ENCODE assay signal across 8 cellular contexts in the genomic region with DNA sequence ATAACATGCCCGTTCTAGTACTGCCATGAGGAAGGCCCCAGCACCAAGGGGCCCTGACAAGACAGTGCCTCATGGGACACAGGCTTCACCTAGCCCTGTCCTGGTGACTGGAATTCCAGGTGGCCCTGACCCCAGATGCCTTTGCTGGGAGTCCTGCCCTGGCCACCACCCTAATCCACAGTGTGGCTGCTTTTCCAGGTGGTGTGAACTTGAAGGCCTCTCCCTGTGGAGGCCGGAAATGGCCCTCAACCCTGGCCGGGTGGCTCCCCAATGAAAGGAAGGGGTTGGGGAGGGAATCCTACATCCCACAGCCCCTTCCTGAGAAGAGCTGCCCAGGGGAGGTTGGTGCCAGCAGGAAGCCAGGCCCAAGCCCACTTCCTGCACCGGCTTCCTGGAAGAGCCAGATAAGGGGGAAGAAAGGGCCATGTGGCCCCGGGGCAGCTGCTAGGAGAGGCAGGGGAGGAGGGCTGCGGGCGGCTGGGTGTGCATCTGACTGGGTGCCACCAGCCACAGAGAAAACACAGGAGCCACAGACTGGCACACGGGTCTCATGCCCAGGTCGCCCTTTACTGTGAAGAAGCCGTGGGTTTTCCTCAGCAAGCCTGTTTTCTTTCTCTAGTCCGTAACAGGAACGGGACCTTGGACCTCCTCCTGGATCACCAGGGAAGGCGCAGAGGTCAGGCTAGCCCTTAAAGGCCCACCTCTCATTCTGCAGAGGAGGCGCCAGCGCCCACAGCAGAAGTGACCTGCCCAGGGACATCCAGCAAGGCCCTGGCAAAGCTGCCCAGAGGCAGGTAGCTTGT. TPM values are rescaled to one million over a fixed set of nuclear protein-coding genes. Genes with fewer than 3 reads are reported as not detected.
DNase-seq lines count a peak whose midpoint lies in the region; ATAC-seq, FAIRE-seq and TF ChIP-seq lines count a peak whose summit lies in the region.

No MANE protein-coding gene starts in this region.

- intact Hi-C loops in activated CD4-positive, alpha-beta T cell treated with anti-CD3 and anti-CD28 coated beads, Interleukin-2, amount 10 ng/mL, durations not matched to agents 24 days and 14 days (cut with micrococcal nuclease): no loop called here
- intact Hi-C loops in endothelial cell of umbilical vein (cut with micrococcal nuclease) (loop anchor here (1.0 kb wide), 1 partner anchor 14 kb away; no protein-coding TSS in a partner anchor), gastrocnemius medialis (cut with DNase I; ENCODE audit: low total_unique reads) (no loop called here)

- POLR2A ChIA-PET in endothelial cell of umbilical vein (lab: Charles Lee): interaction anchor here (0.7 to 4.2 kb wide), 4 partner anchors 13 to 37 kb away, joined by 3 to 52 read pairs (median 4); a partner anchor contains a TSS

- H3K4me1 Mint-ChIP-seq in activated CD4-positive, alpha-beta T cell treated with anti-CD3 and anti-CD28 coated beads, Interleukin-2, amount 10 ng/mL, durations not matched to agents 24 days and 14 days: peaks cover 48% of the 10 kb centered on the region
- H3K4me1 Mint-ChIP-seq in chondrocyte (ENCODE audit: low read depth): peaks cover 14% of the 10 kb centered on the region

- H3K27ac Mint-ChIP-seq in activated CD4-positive, alpha-beta T cell treated with anti-CD3 and anti-CD28 coated beads, Interleukin-2, amount 10 ng/mL, durations not matched to agents 24 days and 14 days: peak overlapping the region; percentile 95
- H3K27ac Mint-ChIP-seq in chondrocyte (ENCODE audit: unreplicated experiment): no peak overlapping the region

- no peaks in the 10 kb centered on the region for H3K27me3 Mint-ChIP-seq in activated CD4-positive, alpha-beta T cell treated with anti-CD3 and anti-CD28 coated beads, Interleukin-2, amount 10 ng/mL, durations not matched to agents 24 days and 14 days
- H3K27me3 Mint-ChIP-seq in chondrocyte (ENCODE audit: low read depth): no peaks in the 10 kb centered on the region

- no peak overlapping the region for H3K4me3 ChIP-seq in endothelial cell of umbilical vein (replicated peaks in 1 of 3; ENCODE audit: insufficient read depth in 1 of 3, low read depth in 1 of 3, low read length in 3 of 3)
- H3K4me3 ChIP-seq in gastrocnemius medialis: no peak overlapping the region

- H3K36me3 ChIP-seq in endothelial cell of umbilical vein (ENCODE audit: control insufficient read depth in 2 of 2, extremely low read depth in 1 of 2, insufficient read depth in 2 of 2, low read length in 2 of 2): no peaks in the 10 kb centered on the region
- H3K36me3 ChIP-seq in gastrocnemius medialis: peaks cover 0 to 13% of the 10 kb centered on the region in 2 donors

- H3K4me1 ChIP-seq in endothelial cell of umbilical vein (ENCODE audit: control insufficient read depth, extremely low read depth, insufficient read depth, low read length) (peaks cover 49% of the 10 kb centered on the region), gastrocnemius medialis (peaks cover 27 to 33% of the 10 kb centered on the region in 2 donors)

- H3K9me1 ChIP-seq in endothelial cell of umbilical vein (replicated peaks; ENCODE audit: control insufficient read depth, extremely low read depth, insufficient read depth, low read length): no peaks in the 10 kb centered on the region

- H3K4me2 ChIP-seq in endothelial cell of umbilical vein (ENCODE audit: insufficient read depth, low read length): peak overlapping the region; percentile 39

- dilution Hi-C loops in endothelial cell of umbilical vein (cut with MboI; ENCODE audit: extremely low pct_ligation_motif_present, low sequenced_read_pairs): no loop called here

- no peaks in the 10 kb centered on the region for H3K9me3 Mint-ChIP-seq in activated CD4-positive, alpha-beta T cell treated with anti-CD3 and anti-CD28 coated beads, Interleukin-2, amount 10 ng/mL, durations not matched to agents 24 days and 14 days
- H3K9me3 Mint-ChIP-seq in chondrocyte (ENCODE audit: low read depth): no peaks in the 10 kb centered on the region

- ATAC-seq in gastrocnemius medialis (no peak), GM21515 (IDR thresholded peaks at IDR 0.05; ENCODE audit: unreplicated experiment) (no peak)

- DNase-seq in GM13976 (ENCODE audit: low spot score) (peak; percentile 17), endothelial cell of umbilical vein (ENCODE audit: low read depth, low spot score) (peak; percentile 71), gastrocnemius medialis (no peak), chondrocyte (ENCODE audit: low spot score) (no peak), SHP77 treated with DMSO at 0.1 percent for 48 hours (lab: John Stamatoyannopoulos, UW) (no peak), HPDE6-E6E7 (ENCODE audit: extremely low spot score) (no peak)
- peak; percentile 83 for DNase-seq in activated CD4-positive, alpha-beta T cell treated with anti-CD3 and anti-CD28 coated beads, Interleukin-2, amount 10 ng/mL, durations not matched to agents 24 days and 14 days

- TF ChIP-seq CTCF in GM13976 (IDR thresholded peaks at IDR 0.05; ENCODE audit: borderline replicate concordance, control extremely low read depth, extremely low read depth, insufficient read depth, missing control alignments) (no peak), endothelial cell of umbilical vein (IDR thresholded peaks at IDR 0.05; ENCODE audit: extremely low read depth in 1 of 2, insufficient read depth in 1 of 2, low read depth in 1 of 2, low read length in 2 of 2) (no peak), gastrocnemius medialis (IDR thresholded peaks at IDR 0.05 in 4 of 5, conservative IDR thresholded peaks at IDR 0.05 in 1 of 5) (no peak), chondrocyte (IDR thresholded peaks at IDR 0.05) (no peak)

- in situ Hi-C loops in GM13976 (cut with MboI; ENCODE audit: low sequenced_read_pairs, unreplicated experiment): no loop called here
- in situ Hi-C loops in gastrocnemius medialis (cut with MboI; ENCODE audit: low sequenced_read_pairs in 4 of 4): no loop called here

- peak; percentile 90 for FAIRE-seq in endothelial cell of umbilical vein (lab: Jason Lieb, UNC)

- H3K9me3 ChIP-seq in endothelial cell of umbilical vein (replicated peaks; ENCODE audit: control insufficient read depth, insufficient read depth, low read length) (no peaks in the 10 kb centered on the region), gastrocnemius medialis (no peaks in the 10 kb centered on the region)

- H4K20me1 ChIP-seq in endothelial cell of umbilical vein (replicated peaks; ENCODE audit: control insufficient read depth, extremely low read depth, insufficient read depth, low read length): no peaks in the 10 kb centered on the region

- TF ChIP-seq POLR2A in endothelial cell of umbilical vein (IDR thresholded peaks at IDR 0.05; ENCODE audit: low read depth, low read length): peak; percentile 50
- no peak for TF ChIP-seq POLR2A in gastrocnemius medialis (IDR thresholded peaks at IDR 0.05)

- BruUV-seq in endothelial cell of umbilical vein (replicated peaks; lab: Mats Ljungman, UMichigan): no TSS peak

- H3K36me3 Mint-ChIP-seq in activated CD4-positive, alpha-beta T cell treated with anti-CD3 and anti-CD28 coated beads, Interleukin-2, amount 10 ng/mL, durations not matched to agents 24 days and 14 days (ENCODE audit: low read depth): peaks cover 51% of the 10 kb centered on the region
- H3K36me3 Mint-ChIP-seq in chondrocyte (ENCODE audit: low read depth): no peaks in the 10 kb centered on the region

- peak overlapping the region; percentile 33 for H3K27ac ChIP-seq in endothelial cell of umbilical vein (ENCODE audit: insufficient read depth, low read depth, low read length)
- H3K27ac ChIP-seq in gastrocnemius medialis: peak overlapping the region; percentile 40 to 95 (median 69)

- H3K4me3 Mint-ChIP-seq in activated CD4-positive, alpha-beta T cell treated with anti-CD3 and anti-CD28 coated beads, Interleukin-2, amount 10 ng/mL, durations not matched to agents 24 days and 14 days: peak overlapping the region; percentile 71
- no peak overlapping the region for H3K4me3 Mint-ChIP-seq in chondrocyte (ENCODE audit: unreplicated experiment)

- peak overlapping the region; percentile 38 for H3K9ac ChIP-seq in endothelial cell of umbilical vein (replicated peaks; ENCODE audit: extremely low read depth, insufficient read depth, low read length)

- H3K27me3 ChIP-seq in endothelial cell of umbilical vein (ENCODE audit: control insufficient read depth in 2 of 2, insufficient read depth in 2 of 2, low read length in 2 of 2) (no peaks in the 10 kb centered on the region), gastrocnemius medialis (no peaks in the 10 kb centered on the region)

- no peak overlapping the region for H2AFZ ChIP-seq in endothelial cell of umbilical vein (ENCODE audit: low read depth, low read length)

- CTCF ChIA-PET in endothelial cell of umbilical vein (lab: Charles Lee): interaction anchor here (1.2 to 5.8 kb wide), 5 partner anchors 10 to 119 kb away, joined by 3 to 87 read pairs (median 5); a partner anchor contains a TSS

- H3K79me2 ChIP-seq in endothelial cell of umbilical vein (ENCODE audit: control insufficient read depth, insufficient read depth, low read length): peaks cover 30% of the 10 kb centered on the region

RNA-seq across cellular contexts. Expression of a gene that starts 4.7 kb away (rescaled TPM):
- total RNA-seq in activated CD4-positive, alpha-beta T cell treated with anti-CD3 and anti-CD28 coated beads, Interleukin-2, amount 10 ng/mL, durations not matched to agents 24 days and 14 days: 217 and 225 TPM in 2 replicates
- total RNA-seq in endothelial cell of umbilical vein: 103 and 118 TPM in 2 replicates
- 105 and 119 TPM in 2 replicates for polyA plus RNA-seq in endothelial cell of umbilical vein
- polyA plus RNA-seq in endothelial cell of umbilical vein (2011; cell fraction: cytosol; rRNA removed): 78.6 and 101 TPM in 2 replicates
- 33.1 and 38.8 TPM in 2 replicates for polyA plus RNA-seq in endothelial cell of umbilical vein (2011; cell fraction: nucleus; rRNA removed)
- 75.9 and 93.7 TPM in 2 replicates for polyA plus RNA-seq in endothelial cell of umbilical vein (2012)
- 32.9 and 37.8 TPM in 2 replicates for polyA minus RNA-seq in endothelial cell of umbilical vein
- 84.7 TPM for polyA minus RNA-seq in endothelial cell of umbilical vein (2011; cell fraction: cytosol; rRNA and poly(A)+ RNA removed)
- polyA minus RNA-seq in endothelial cell of umbilical vein (2011; cell fraction: nucleus; rRNA and poly(A)+ RNA removed): 5.8 and 7.3 TPM in 2 replicates
- 100 to 1,000 TPM; 122 to 294 (median 193) TPM for total RNA-seq in gastrocnemius medialis
- 68.1 to 84.8 TPM (median 73.0 TPM) in 3 replicates for total RNA-seq in chondrocyte

RNA-seq across cellular contexts. Expression of a gene that starts 22.2 kb away (rescaled TPM):
- total RNA-seq in activated CD4-positive, alpha-beta T cell treated with anti-CD3 and anti-CD28 coated beads, Interleukin-2, amount 10 ng/mL, durations not matched to agents 24 days and 14 days: 14.6 and 18.5 TPM in 2 replicates
- total RNA-seq in endothelial cell of umbilical vein: 27.2 and 30.5 TPM in 2 replicates
- polyA plus RNA-seq in endothelial cell of umbilical vein: 9.9 and 13.2 TPM in 2 replicates
- 9.3 and 10.7 TPM in 2 replicates for polyA plus RNA-seq in endothelial cell of umbilical vein (2011; cell fraction: cytosol; rRNA removed)
- 19.9 and 23.0 TPM in 2 replicates for polyA plus RNA-seq in endothelial cell of umbilical vein (2011; cell fraction: nucleus; rRNA removed)
- polyA plus RNA-seq in endothelial cell of umbilical vein (2012): 9.4 and 9.8 TPM in 2 replicates
- polyA minus RNA-seq in endothelial cell of umbilical vein: 37.1 and 47.2 TPM in 2 replicates
- 5.9 TPM for polyA minus RNA-seq in endothelial cell of umbilical vein (2011; cell fraction: cytosol; rRNA and poly(A)+ RNA removed)
- 8.6 TPM in 2 replicates for polyA minus RNA-seq in endothelial cell of umbilical vein (2011; cell fraction: nucleus; rRNA and poly(A)+ RNA removed)
- 10 to 100 TPM; 11.7 to 42.3 (median 23.6) TPM for total RNA-seq in gastrocnemius medialis
- 18.6 to 21.5 TPM (median 21.1 TPM) in 3 replicates for total RNA-seq in chondrocyte

RNA-seq across cellular contexts. Expression of a gene that starts 36.8 kb away (rescaled TPM):
- total RNA-seq in activated CD4-positive, alpha-beta T cell treated with anti-CD3 and anti-CD28 coated beads, Interleukin-2, amount 10 ng/mL, durations not matched to agents 24 days and 14 days: 382 and 413 TPM in 2 replicates
- total RNA-seq in endothelial cell of umbilical vein: 130 and 137 TPM in 2 replicates
- polyA plus RNA-seq in endothelial cell of umbilical vein: 91.4 and 134 TPM in 2 replicates
- polyA plus RNA-seq in endothelial cell of umbilical vein (2011; cell fraction: cytosol; rRNA removed): 58.3 and 136 TPM in 2 replicates
- polyA plus RNA-seq in endothelial cell of umbilical vein (2011; cell fraction: nucleus; rRNA removed): 50.7 and 62.6 TPM in 2 replicates
- polyA plus RNA-seq in endothelial cell of umbilical vein (2012): 30.6 and 63.7 TPM in 2 replicates
- polyA minus RNA-seq in endothelial cell of umbilical vein: 77.5 and 83.7 TPM in 2 replicates
- polyA minus RNA-seq in endothelial cell of umbilical vein (2011; cell fraction: cytosol; rRNA and poly(A)+ RNA removed): 217 TPM
- 49.7 and 109 TPM in 2 replicates for polyA minus RNA-seq in endothelial cell of umbilical vein (2011; cell fraction: nucleus; rRNA and poly(A)+ RNA removed)
- 100 to 1,000 TPM in 3 of 4 donors, 10 to 100 TPM in 1; 67.2 to 258 (median 221) TPM for total RNA-seq in gastrocnemius medialis
- total RNA-seq in chondrocyte: 129 to 181 TPM (median 176 TPM) in 3 replicates

RNA-seq across cellular contexts. Expression of a gene that starts 43.9 kb away (rescaled TPM):
- 2.3 and 3.0 TPM in 2 replicates for total RNA-seq in activated CD4-positive, alpha-beta T cell treated with anti-CD3 and anti-CD28 coated beads, Interleukin-2, amount 10 ng/mL, durations not matched to agents 24 days and 14 days
- total RNA-seq in endothelial cell of umbilical vein (2.2 and 3.0 TPM in 2 replicates), gastrocnemius medialis (under 1 TPM; 0.20 to 0.61 (median 0.39) TPM), chondrocyte (1.6 to 4.0 TPM (median 2.4 TPM) in 3 replicates)
- 1.5 and 2.1 TPM in 2 replicates for polyA plus RNA-seq in endothelial cell of umbilical vein
- polyA plus RNA-seq in endothelial cell of umbilical vein (2011; cell fraction: cytosol; rRNA removed): 0.31 and 0.68 TPM in 2 replicates
- 5.8 and 9.5 TPM in 2 replicates for polyA plus RNA-seq in endothelial cell of umbilical vein (2011; cell fraction: nucleus; rRNA removed)
- polyA plus RNA-seq in endothelial cell of umbilical vein (2012): 0.27 and 0.31 TPM in 2 replicates
- polyA minus RNA-seq in endothelial cell of umbilical vein: 2.5 and 3.3 TPM in 2 replicates
- 0.20 TPM for polyA minus RNA-seq in endothelial cell of umbilical vein (2011; cell fraction: cytosol; rRNA and poly(A)+ RNA removed)
- 4.6 and 5.6 TPM in 2 replicates for polyA minus RNA-seq in endothelial cell of umbilical vein (2011; cell fraction: nucleus; rRNA and poly(A)+ RNA removed)

Comparison
In these comparisons a context has a peak if more than half of its experiments do, and no peak if none do; other contexts are left out.
1. DNase-seq: peak in GM13976 (single experiment), activated CD4-positive, alpha-beta T cell treated with anti-CD3 and anti-CD28 coated beads, Interleukin-2, amount 10 ng/mL, durations not matched to agents 24 days and 14 days (single experiment) and endothelial cell of umbilical vein (single experiment); none in gastrocnemius medialis (0 of 2), chondrocyte (single experiment), SHP77 treated with DMSO at 0.1 percent for 48 hours (single experiment) and HPDE6-E6E7 (single experiment).